Comparison of ENCODE assay signal across 10 cellular contexts in genomic region chr7:47724335-47724982, GRCh38.
DNase-seq lines count a peak whose midpoint lies in the region; ATAC-seq and TF ChIP-seq lines count a peak whose summit lies in the region.
"Had no signal": no experiment of that assay in that cellular context is flagged by ENCODE, and none has a peak within 500 bp of the region (broad histone marks: within the 10 kb centered on the region; RNA-seq: fewer than 3 reads in every experiment).

No MANE protein-coding gene starts in this region.

- no peaks in the 10 kb centered on the region for H3K9me3 ChIP-seq in cardiac muscle cell (ENCODE audit: low read depth)
- H3K9me3 ChIP-seq in RWPE2 (ENCODE audit: severe bottlenecking): no peaks in the 10 kb centered on the region

- peaks cover 2% of the 10 kb centered on the region for H3K27me3 Mint-ChIP-seq in activated CD8-positive, alpha-beta T cell treated with anti-CD3 and anti-CD28 coated beads, Interleukin-2, amount 10 ng/mL, durations not matched to agents 7 days and 5 days (ENCODE audit: low read depth)

- no peaks in the 10 kb centered on the region for H3K36me3 Mint-ChIP-seq in activated CD8-positive, alpha-beta T cell treated with anti-CD3 and anti-CD28 coated beads, Interleukin-2, amount 10 ng/mL, durations not matched to agents 7 days and 5 days (ENCODE audit: low read depth)
- H3K36me3 Mint-ChIP-seq: CD8-positive, alpha-beta T cell had no signal

- no peaks in the 10 kb centered on the region for H3K27me3 ChIP-seq in cardiac muscle cell
- H3K27me3 ChIP-seq in RWPE2 (ENCODE audit: insufficient read depth, poor library complexity, severe bottlenecking): no peaks in the 10 kb centered on the region

- TF ChIP-seq CTCF in cardiac muscle cell (IDR thresholded peaks at IDR 0.05; ENCODE audit: low read depth, low read length): no peak
- TF ChIP-seq CTCF in RWPE2 (IDR thresholded peaks at IDR 0.05; ENCODE audit: poor library complexity, severe bottlenecking): no peak

- no peaks in the 10 kb centered on the region for H3K9me3 Mint-ChIP-seq in activated CD8-positive, alpha-beta T cell treated with anti-CD3 and anti-CD28 coated beads, Interleukin-2, amount 10 ng/mL, durations not matched to agents 7 days and 5 days (ENCODE audit: insufficient read depth)
- H3K9me3 Mint-ChIP-seq: CD8-positive, alpha-beta T cell; T-helper 1 cell treated with Interleukin-12 subunit alpha and Interleukin-12 subunit beta and Interleukin-4 antibody, amounts not matched to agents 30 μg/mL and 1 μg/mL, for 36 hours had no signal

- no peak for ATAC-seq in left ventricle myocardium superior
- peak; percentile 85 for ATAC-seq in RWPE2 (ENCODE audit: low read depth)
- ATAC-seq in GM18520 (IDR thresholded peaks at IDR 0.05; ENCODE audit: unreplicated experiment): no peak
- no peak for ATAC-seq in activated CD8-positive, alpha-beta T cell treated with anti-CD3 and anti-CD28 coated beads, Interleukin-2, amount 10 ng/mL, durations not matched to agents 7 days and 5 days
- ATAC-seq in HG02981 (IDR thresholded peaks at IDR 0.05; ENCODE audit: unreplicated experiment): no peak
- ATAC-seq: CD8-positive, alpha-beta T cell had no signal

- no peak overlapping the region for H3K27ac Mint-ChIP-seq in activated CD8-positive, alpha-beta T cell treated with anti-CD3 and anti-CD28 coated beads, Interleukin-2, amount 10 ng/mL, durations not matched to agents 7 days and 5 days
- H3K27ac Mint-ChIP-seq: CD8-positive, alpha-beta T cell; T-helper 1 cell treated with Interleukin-12 subunit alpha and Interleukin-12 subunit beta and Interleukin-4 antibody, amounts not matched to agents 30 μg/mL and 1 μg/mL, for 36 hours had no signal

- H3K4me3 Mint-ChIP-seq in activated CD8-positive, alpha-beta T cell treated with anti-CD3 and anti-CD28 coated beads, Interleukin-2, amount 10 ng/mL, durations not matched to agents 7 days and 5 days: no peak overlapping the region
- H3K4me3 Mint-ChIP-seq: CD8-positive, alpha-beta T cell; T-helper 1 cell treated with Interleukin-12 subunit alpha and Interleukin-12 subunit beta and Interleukin-4 antibody, amounts not matched to agents 30 μg/mL and 1 μg/mL, for 36 hours had no signal

- H3K4me3 ChIP-seq in cardiac muscle cell (no peak overlapping the region), RWPE2 (ENCODE audit: severe bottlenecking) (no peak overlapping the region)

- DNase-seq in cardiac muscle cell (ENCODE audit: low read depth in 1 of 2, low spot score in 1 of 2) (peak; percentile 21 to 65), left ventricle myocardium superior (no peak), RWPE2 (ENCODE audit: low spot score) (no peak), hepatic stellate cell (ENCODE audit: low spot score) (peak; percentile 65), putamen (ENCODE audit: low spot score) (no peak)
- DNase-seq in activated CD8-positive, alpha-beta T cell treated with anti-CD3 and anti-CD28 coated beads, Interleukin-2, amount 10 ng/mL, durations not matched to agents 7 days and 5 days: no peak
- DNase-seq: CD8-positive, alpha-beta T cell had no signal

- POLR2A ChIA-PET in activated CD8-positive, alpha-beta T cell treated with anti-CD3 and anti-CD28 coated beads, Interleukin-2, amount 10 ng/mL, durations not matched to agents 7 days and 5 days (lab: Charles Lee): no interaction called here

- no peak overlapping the region for H3K27ac ChIP-seq in cardiac muscle cell
- peak overlapping the region; percentile 17 for H3K27ac ChIP-seq in RWPE2 (ENCODE audit: poor library complexity, severe bottlenecking)

- H3K36me3 ChIP-seq in cardiac muscle cell (no peaks in the 10 kb centered on the region), RWPE2 (ENCODE audit: low read depth) (no peaks in the 10 kb centered on the region)

- H3K4me1 Mint-ChIP-seq in activated CD8-positive, alpha-beta T cell treated with anti-CD3 and anti-CD28 coated beads, Interleukin-2, amount 10 ng/mL, durations not matched to agents 7 days and 5 days (ENCODE audit: low read depth): no peaks in the 10 kb centered on the region

- intact Hi-C loops in left ventricle myocardium superior (cut with micrococcal nuclease): no loop called here

- CTCF ChIA-PET in activated CD8-positive, alpha-beta T cell treated with anti-CD3 and anti-CD28 coated beads, Interleukin-2, amount 10 ng/mL, durations not matched to agents 7 days and 5 days (lab: Charles Lee): no interaction called here

- no peaks in the 10 kb centered on the region for H3K4me1 ChIP-seq in cardiac muscle cell (ENCODE audit: low read depth)
- peaks cover 10% of the 10 kb centered on the region for H3K4me1 ChIP-seq in RWPE2 (ENCODE audit: insufficient read depth, poor library complexity, severe bottlenecking)

Comparison
In these comparisons a context has a peak if more than half of its experiments do, and no peak if none do; other contexts are left out.
1. DNase-seq: peak in cardiac muscle cell (2 of 2) and hepatic stellate cell (single experiment); none in left ventricle myocardium superior (single experiment), RWPE2 (single experiment), activated CD8-positive, alpha-beta T cell treated with anti-CD3 and anti-CD28 coated beads, Interleukin-2, amount 10 ng/mL, durations not matched to agents 7 days and 5 days (single experiment) and putamen (single experiment).